ENCODE assay signal across 1 cellular context in genomic region chrX:105822138-105823091, GRCh38.
TF ChIP-seq lines count a peak whose summit lies in the region.

A gene with protein sequence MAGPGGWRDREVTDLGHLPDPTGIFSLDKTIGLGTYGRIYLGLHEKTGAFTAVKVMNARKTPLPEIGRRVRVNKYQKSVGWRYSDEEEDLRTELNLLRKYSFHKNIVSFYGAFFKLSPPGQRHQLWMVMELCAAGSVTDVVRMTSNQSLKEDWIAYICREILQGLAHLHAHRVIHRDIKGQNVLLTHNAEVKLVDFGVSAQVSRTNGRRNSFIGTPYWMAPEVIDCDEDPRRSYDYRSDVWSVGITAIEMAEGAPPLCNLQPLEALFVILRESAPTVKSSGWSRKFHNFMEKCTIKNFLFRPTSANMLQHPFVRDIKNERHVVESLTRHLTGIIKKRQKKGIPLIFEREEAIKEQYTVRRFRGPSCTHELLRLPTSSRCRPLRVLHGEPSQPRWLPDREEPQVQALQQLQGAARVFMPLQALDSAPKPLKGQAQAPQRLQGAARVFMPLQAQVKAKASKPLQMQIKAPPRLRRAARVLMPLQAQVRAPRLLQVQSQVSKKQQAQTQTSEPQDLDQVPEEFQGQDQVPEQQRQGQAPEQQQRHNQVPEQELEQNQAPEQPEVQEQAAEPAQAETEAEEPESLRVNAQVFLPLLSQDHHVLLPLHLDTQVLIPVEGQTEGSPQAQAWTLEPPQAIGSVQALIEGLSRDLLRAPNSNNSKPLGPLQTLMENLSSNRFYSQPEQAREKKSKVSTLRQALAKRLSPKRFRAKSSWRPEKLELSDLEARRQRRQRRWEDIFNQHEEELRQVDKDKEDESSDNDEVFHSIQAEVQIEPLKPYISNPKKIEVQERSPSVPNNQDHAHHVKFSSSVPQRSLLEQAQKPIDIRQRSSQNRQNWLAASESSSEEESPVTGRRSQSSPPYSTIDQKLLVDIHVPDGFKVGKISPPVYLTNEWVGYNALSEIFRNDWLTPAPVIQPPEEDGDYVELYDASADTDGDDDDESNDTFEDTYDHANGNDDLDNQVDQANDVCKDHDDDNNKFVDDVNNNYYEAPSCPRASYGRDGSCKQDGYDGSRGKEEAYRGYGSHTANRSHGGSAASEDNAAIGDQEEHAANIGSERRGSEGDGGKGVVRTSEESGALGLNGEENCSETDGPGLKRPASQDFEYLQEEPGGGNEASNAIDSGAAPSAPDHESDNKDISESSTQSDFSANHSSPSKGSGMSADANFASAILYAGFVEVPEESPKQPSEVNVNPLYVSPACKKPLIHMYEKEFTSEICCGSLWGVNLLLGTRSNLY (N-terminal part only) (plus strand): TSS chrX:105822539. CDS start chrX:105822846, 307 bp downstream.

TF ChIP-seq in HepG2, 621 proteins besides CTCF, POLR2A, EP300 and RAD21 (continued from another document):
- no peak for TF ChIP-seq TFE3 (CRISPR knock-in tag; IDR thresholded peaks at IDR 0.05)
- no peak for TF ChIP-seq NFKBIZ (CRISPR knock-in tag; IDR thresholded peaks at IDR 0.05)
